ENCODE assay signal across 8 cellular contexts in genomic region chr17:81666342-81667191, GRCh38. TPM values are rescaled to one million over a fixed set of nuclear protein-coding genes. Genes with fewer than 3 reads are reported as not detected.
A peak's percentile ranks its signal among the peaks of the same experiment; 100 is the strongest.
DNase-seq lines count a peak whose midpoint lies in the region; ATAC-seq and TF ChIP-seq lines count a peak whose summit lies in the region.

Gene CCDC137, plus strand, starts transcription at chr17:81666737. Its CDS starts 30 bp downstream, at chr17:81666767.
Gene OXLD1, minus strand, starts transcription at chr17:81666605. Its CDS starts 28 bp downstream, at chr17:81666577.

- ATAC-seq in gastroesophageal sphincter, result peak; percentile 99

- no peaks in the 10 kb centered on the region for H3K9me3 ChIP-seq in gastroesophageal sphincter
- no peaks in the 10 kb centered on the region for H3K9me3 ChIP-seq in neutrophil

- no peak for TF ChIP-seq EP300 in gastroesophageal sphincter (IDR thresholded peaks at IDR 0.05)

- H3K27me3 ChIP-seq in gastroesophageal sphincter (no peaks in the 10 kb centered on the region), neutrophil (no peaks in the 10 kb centered on the region)

- H3K4me1 ChIP-seq in gastroesophageal sphincter, result peaks cover 0 to 40% (median 21%) of the 10 kb centered on the region in 3 donors
- peaks cover 28 to 30% of the 10 kb centered on the region in 2 experiments for H3K4me1 ChIP-seq in neutrophil (ENCODE audit: control insufficient read depth in 1 of 2, insufficient read depth in 1 of 2, low read depth in 1 of 2, low read length in 1 of 2)

- TF ChIP-seq CTCF in HFF-Myc (IDR thresholded peaks at IDR 0.05; ENCODE audit: low read depth, low read length, missing control alignments) (no peak), gastroesophageal sphincter (IDR thresholded peaks at IDR 0.05) (no peak), neutrophil (IDR thresholded peaks at IDR 0.05) (peak; percentile 31), subcutaneous adipose tissue (IDR thresholded peaks at IDR 0.05; ENCODE audit: low read depth) (no peak)

- in situ Hi-C loops in SK-MEL-5 (cut with HindIII; ENCODE audit: low pct_unique_long_range_greater_than_20kb, low sequenced_read_pairs), result no loop called here

- WGBS in gastroesophageal sphincter (ENCODE audit: low coverage in 1 of 2), 2 donors, result no CpG with 5 or more reads among the region's 96 CpGs

- H3K27ac ChIP-seq in gastroesophageal sphincter (peak within 1 kb of the TSS; percentile 76 to 97 (median 90)), neutrophil (peak within 1 kb of the TSS; percentile 89)

- H3K36me3 ChIP-seq in gastroesophageal sphincter (peaks cover 0 to 42% of the 10 kb centered on the region in 2 donors), neutrophil (peaks cover 33% of the 10 kb centered on the region)

- DNase-seq in GM04503 (ENCODE audit: low read depth) (peak; percentile 66), HFF-Myc (ENCODE audit: extremely low read depth, low read depth) (peak; percentile 82), NAMALWA (ENCODE audit: low spot score) (peak; percentile 94), SK-MEL-5 (ENCODE audit: low read depth, low spot score) (peak; percentile 99)
- DNase-seq in activated naive CD4-positive, alpha-beta T cell treated with Interleukin-2 at 50 U/mL for 16 hours, result peak; percentile 95

- TF ChIP-seq POLR2A in gastroesophageal sphincter (IDR thresholded peaks at IDR 0.05), result peak; percentile 80 to 82

- H3K4me3 ChIP-seq in HFF-Myc (replicated peaks; ENCODE audit: low read depth, low read length) (peak within 1 kb of the TSS; percentile 97), gastroesophageal sphincter (peak within 1 kb of the TSS; percentile 76 to 88), neutrophil (ENCODE audit: low read depth in 1 of 2, low read length in 1 of 2) (peak within 1 kb of the TSS; percentile 91 to 96)

RNA-seq across cellular contexts. Expression of gene CCDC137, which starts in this region (rescaled TPM):
- total RNA-seq in SK-MEL-5 (2014; rRNA removed; shearing (Covaris generic)), result 52.0 and 56.8 TPM in 2 replicates
- polyA plus RNA-seq in SK-MEL-5 (2015; cell fraction: cytosol; rRNA removed), result 55.8 and 57.3 TPM in 2 replicates
- polyA plus RNA-seq in SK-MEL-5 (2015; cell fraction: nucleus; rRNA removed), result 40.3 and 45.4 TPM in 2 replicates
- total RNA-seq in gastroesophageal sphincter, result 10 to 100 TPM in 2 of 4 donors, 1 to 10 TPM in 2; 8.2 to 16.1 (median 11.4) TPM
- total RNA-seq in subcutaneous adipose tissue, result 10 to 100 TPM in 1 of 4 donors, 1 to 10 TPM in 3; 7.0 to 11.1 (median 8.5) TPM

RNA-seq across cellular contexts. Expression of gene OXLD1, which starts in this region (rescaled TPM):
- total RNA-seq in SK-MEL-5 (2014; rRNA removed; shearing (Covaris generic)), result 96.8 and 106 TPM in 2 replicates
- 175 and 176 TPM in 2 replicates for polyA plus RNA-seq in SK-MEL-5 (2015; cell fraction: cytosol; rRNA removed)
- polyA plus RNA-seq in SK-MEL-5 (2015; cell fraction: nucleus; rRNA removed), result 536 and 646 TPM in 2 replicates
- total RNA-seq in gastroesophageal sphincter, result 10 to 100 TPM; 19.4 to 31.8 (median 25.3) TPM
- total RNA-seq in subcutaneous adipose tissue, result 10 to 100 TPM; 12.4 to 47.3 (median 34.1) TPM

Comparison
In these comparisons a context has a peak if more than half of its experiments do, and no peak if none do; other contexts are left out.
1. Peak in every context shown above with its lines: DNase-seq, ATAC-seq, H3K4me3 ChIP-seq and H3K27ac ChIP-seq.